ENCODE assay signal across 9 cellular contexts in the genomic region with DNA sequence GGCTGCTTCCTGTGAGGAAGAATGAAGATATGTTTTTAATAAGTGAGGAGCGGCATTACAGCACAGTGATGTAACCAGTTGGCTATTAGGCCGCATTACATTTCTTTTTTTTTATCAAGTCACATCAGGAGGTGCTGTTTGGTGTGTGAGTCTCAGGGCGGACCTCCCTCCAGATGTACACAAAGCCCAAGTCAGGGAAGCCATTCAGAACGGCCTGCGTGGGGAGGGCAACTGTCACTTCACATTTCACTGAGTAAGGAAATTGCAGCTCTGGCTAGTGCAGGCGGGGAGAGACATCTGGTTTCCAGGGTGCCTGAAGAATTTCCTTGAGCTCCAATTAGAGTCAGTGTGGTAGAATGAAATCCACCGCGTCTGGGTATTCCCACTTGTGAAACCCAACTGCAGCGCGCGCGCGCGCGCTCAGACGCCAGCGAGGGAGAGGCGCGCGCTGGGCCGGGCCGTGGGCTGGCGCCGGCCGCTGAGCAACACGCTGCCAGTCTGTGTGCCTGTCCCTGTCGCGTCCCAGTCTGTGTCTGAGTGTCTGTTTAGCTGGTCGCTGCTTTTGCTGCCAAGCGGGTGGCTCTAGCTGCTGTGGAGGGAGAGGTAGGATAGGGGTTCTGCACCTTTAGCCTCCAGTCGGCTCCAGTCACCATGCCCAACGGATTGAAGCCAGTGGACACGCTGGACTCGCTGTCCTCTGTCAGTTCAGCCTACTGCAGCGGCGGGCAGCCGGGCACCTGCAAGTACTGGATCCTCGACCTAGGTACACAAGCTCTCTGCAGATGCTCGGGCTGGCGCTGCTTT.
DNase-seq lines count a peak whose midpoint lies in the region; ATAC-seq and TF ChIP-seq lines count a peak whose summit lies in the region.
"Had no signal": no experiment of that assay in that cellular context is flagged by ENCODE, and none has a peak within 500 bp of the region (broad histone marks: within the 10 kb centered on the region; RNA-seq: fewer than 3 reads in every experiment).

No MANE protein-coding gene starts in this region.

- peaks cover 10% of the 10 kb centered on the region for H3K4me1 Mint-ChIP-seq in T-helper 17 cell
- H3K4me1 Mint-ChIP-seq in activated CD4-positive, alpha-beta memory T cell treated with anti-CD3 and anti-CD28 coated beads for 36 hours (ENCODE audit: low read depth), result peaks cover 26% of the 10 kb centered on the region

- H3K4me2 ChIP-seq in trophoblast cell (ENCODE audit: low read length), result no peak overlapping the region

- H3K27ac Mint-ChIP-seq in T-helper 17 cell, result peak overlapping the region; percentile 24
- no peak overlapping the region for H3K27ac Mint-ChIP-seq in activated CD4-positive, alpha-beta memory T cell treated with anti-CD3 and anti-CD28 coated beads for 36 hours
- H3K27ac Mint-ChIP-seq: activated T-cell treated with anti-CD3 and anti-CD28 coated beads, Interleukin-2, amount 50 U/mL, for 72 hours had no signal

- no peak overlapping the region for H4K12ac ChIP-seq in trophoblast cell (ENCODE audit: low read depth, low read length)

- intact Hi-C loops in activated CD4-positive, alpha-beta memory T cell treated with anti-CD3 and anti-CD28 coated beads for 36 hours (cut with micrococcal nuclease), result no loop called here

- H3K27me3 ChIP-seq in BE2C (no peaks in the 10 kb centered on the region), trophoblast cell (ENCODE audit: insufficient read depth, low read length) (no peaks in the 10 kb centered on the region)

- ATAC-seq in T-helper 17 cell, result no peak
- no peak for ATAC-seq in GM19463 (IDR thresholded peaks at IDR 0.05; ENCODE audit: unreplicated experiment)
- no peak for ATAC-seq in GM21619 (IDR thresholded peaks at IDR 0.05; ENCODE audit: unreplicated experiment)
- ATAC-seq: activated T-cell treated with anti-CD3 and anti-CD28 coated beads, Interleukin-2, amount 50 U/mL, for 72 hours had no signal

- peaks cover 15% of the 10 kb centered on the region for H3K79me1 ChIP-seq in trophoblast cell (ENCODE audit: low read length)

- peaks cover 7% of the 10 kb centered on the region for H3K36me3 Mint-ChIP-seq in T-helper 17 cell (ENCODE audit: low read depth)
- no peaks in the 10 kb centered on the region for H3K36me3 Mint-ChIP-seq in activated CD4-positive, alpha-beta memory T cell treated with anti-CD3 and anti-CD28 coated beads for 36 hours

- no peak overlapping the region for H3K23ac ChIP-seq in trophoblast cell (ENCODE audit: low read length)

- peak overlapping the region; percentile 74 for H2BK12ac ChIP-seq in trophoblast cell (ENCODE audit: low read length)

- H2BK120ac ChIP-seq in trophoblast cell (ENCODE audit: insufficient read depth, low read length, poor library complexity), result peak overlapping the region; percentile 74

- DNase-seq in BE2C (peak; percentile 78), T-helper 17 cell (no peak), glomerular visceral epithelial cell (ENCODE audit: extremely low spot score) (peak; percentile 79), trophoblast cell (no peak), NCI-H526 treated with DMSO at 0.1 percent for 48 hours (lab: John Stamatoyannopoulos, UW) (no peak)
- no peak for DNase-seq in activated CD4-positive, alpha-beta memory T cell treated with anti-CD3 and anti-CD28 coated beads for 36 hours
- DNase-seq: activated T-cell treated with anti-CD3 and anti-CD28 coated beads, Interleukin-2, amount 50 U/mL, for 72 hours had no signal

- no peak overlapping the region for H3K9ac ChIP-seq in trophoblast cell (ENCODE audit: low read length)

- H3K14ac ChIP-seq in trophoblast cell (ENCODE audit: low read length), result peak overlapping the region; percentile 72

- no CpG with 5 or more reads among the region's 40 CpGs for WGBS in trophoblast cell (ENCODE audit: extremely low coverage, insufficient coverage, insufficient read length)

- peaks cover 3% of the 10 kb centered on the region for H3K79me2 ChIP-seq in trophoblast cell (ENCODE audit: control insufficient read depth, insufficient read depth, low read length, poor library complexity)

- POLR2A ChIA-PET in activated CD4-positive, alpha-beta memory T cell treated with anti-CD3 and anti-CD28 coated beads for 36 hours (lab: Charles Lee), result no interaction called here

- H4K8ac ChIP-seq in trophoblast cell (ENCODE audit: low read depth, low read length), result no peak overlapping the region

- peak overlapping the region; percentile 2 for H2AFZ ChIP-seq in trophoblast cell (ENCODE audit: insufficient read depth, low read length, poor library complexity)

- peak overlapping the region; percentile 51 for H3K27ac ChIP-seq in trophoblast cell (ENCODE audit: low read depth, low read length)

- peak overlapping the region; percentile 55 for H3K18ac ChIP-seq in trophoblast cell (ENCODE audit: low read length)

- H2AK5ac ChIP-seq in trophoblast cell (ENCODE audit: low read length), result peak overlapping the region; percentile 55

- peaks cover 4% of the 10 kb centered on the region for H3K9me3 Mint-ChIP-seq in activated CD4-positive, alpha-beta memory T cell treated with anti-CD3 and anti-CD28 coated beads for 36 hours

- H3K4me3 Mint-ChIP-seq in T-helper 17 cell, result no peak overlapping the region
- H3K4me3 Mint-ChIP-seq in activated CD4-positive, alpha-beta memory T cell treated with anti-CD3 and anti-CD28 coated beads for 36 hours, result no peak overlapping the region
- H3K4me3 Mint-ChIP-seq: activated T-cell treated with anti-CD3 and anti-CD28 coated beads, Interleukin-2, amount 50 U/mL, for 72 hours had no signal

- H3K36me3 ChIP-seq in BE2C (no peaks in the 10 kb centered on the region), trophoblast cell (ENCODE audit: control insufficient read depth in 1 of 2, insufficient read depth in 2 of 2, low read length in 2 of 2) (peaks cover 12 to 13% of the 10 kb centered on the region in 2 experiments)

- CTCF ChIA-PET in activated CD4-positive, alpha-beta memory T cell treated with anti-CD3 and anti-CD28 coated beads for 36 hours (lab: Charles Lee), result no interaction called here

- peaks cover 12% of the 10 kb centered on the region for H3K4me1 ChIP-seq in BE2C
- peaks cover 14 to 23% of the 10 kb centered on the region in 2 experiments for H3K4me1 ChIP-seq in trophoblast cell (ENCODE audit: control insufficient read depth in 1 of 2, insufficient read depth in 2 of 2, low read length in 2 of 2)

- H3K4me3 ChIP-seq in BE2C (ENCODE audit: low read depth, low read length) (peak overlapping the region; percentile 84), trophoblast cell (ENCODE audit: low read depth, low read length) (no peak overlapping the region)

- peak overlapping the region; percentile 84 for H4K91ac ChIP-seq in trophoblast cell (ENCODE audit: low read depth, low read length)

- peak overlapping the region; percentile 66 for H2BK5ac ChIP-seq in trophoblast cell (ENCODE audit: low read depth, low read length, poor library complexity)

- no peaks in the 10 kb centered on the region for H3K9me3 ChIP-seq in BE2C
- H3K9me3 ChIP-seq in T-helper 17 cell (ENCODE audit: control insufficient read depth, low read length, poor library complexity, severe bottlenecking), result no peaks in the 10 kb centered on the region
- no peaks in the 10 kb centered on the region for H3K9me3 ChIP-seq in trophoblast cell (ENCODE audit: insufficient read depth, low read depth, low read length)

- no peak for TF ChIP-seq CTCF in BE2C (IDR thresholded peaks at IDR 0.05; ENCODE audit: low read depth, low read length)

- H3K27me3 Mint-ChIP-seq in T-helper 17 cell, result peaks cover 28% of the 10 kb centered on the region
- peaks cover 14% of the 10 kb centered on the region for H3K27me3 Mint-ChIP-seq in activated CD4-positive, alpha-beta memory T cell treated with anti-CD3 and anti-CD28 coated beads for 36 hours

- peak overlapping the region; percentile 34 for H3K4ac ChIP-seq in trophoblast cell (ENCODE audit: low read depth, low read length)

Comparison
In these comparisons a context has a peak if more than half of its experiments do, and no peak if none do; other contexts are left out.
1. DNase-seq: peak in BE2C (single experiment) and glomerular visceral epithelial cell (single experiment); none in T-helper 17 cell (0 of 3), trophoblast cell (0 of 2), NCI-H526 treated with DMSO at 0.1 percent for 48 hours (single experiment) and activated CD4-positive, alpha-beta memory T cell treated with anti-CD3 and anti-CD28 coated beads for 36 hours (single experiment).